1 cellular context compared by ENCODE assay signal in genomic region chr10:74738985-74739567, GRCh38.
TF ChIP-seq lines count a peak whose summit lies in the region.

No MANE protein-coding gene starts in this region.

TF ChIP-seq in HCT116, 20 proteins besides CTCF, POLR2A, EP300 and RAD21 (continued from another document):
- TF ChIP-seq REST (IDR thresholded peaks at IDR 0.05; ENCODE audit: low read depth) (no peak), CBX3 (IDR thresholded peaks at IDR 0.05; ENCODE audit: low read depth) (no peak), CEBPB (IDR thresholded peaks at IDR 0.05; ENCODE audit: low read depth) (no peak), ATF3 (IDR thresholded peaks at IDR 0.05) (no peak), JUND (IDR thresholded peaks at IDR 0.05) (no peak), EZH2 (IDR thresholded peaks at IDR 0.05) (no peak), ZFX (IDR thresholded peaks at IDR 0.05) (no peak)
